8 cellular contexts compared by ENCODE assay signal in genomic region chr16:78503501-78504110, GRCh38.
DNase-seq lines count a peak whose midpoint lies in the region; ATAC-seq lines count a peak whose summit lies in the region.

No MANE protein-coding gene starts in this region.

- peaks cover 0 to 1% of the 10 kb centered on the region in 2 donors for H3K4me1 Mint-ChIP-seq in stimulated activated naive B cell treated with anti-CD40 and anti-IgM and Interleukin-4, amounts not matched to agents 10 μg/mL and 1 μg/mL and 100 μg/mL, for 72 hours

- H3K27me3 Mint-ChIP-seq in stimulated activated naive B cell treated with anti-CD40 and anti-IgM and Interleukin-4, amounts not matched to agents 10 μg/mL and 1 μg/mL and 100 μg/mL, for 72 hours, result no peaks in the 10 kb centered on the region

- DNase-seq in DMS53 treated with DMSO at 0.1 percent for 48 hours (lab: John Stamatoyannopoulos, UW; ENCODE audit: unreplicated experiment), result peak; percentile 29
- peak; percentile 15 for DNase-seq in HK-2 (ENCODE audit: unreplicated experiment)
- peak; percentile 39 for DNase-seq in SHP77 treated with DMSO at 0.1 percent for 48 hours (lab: John Stamatoyannopoulos, UW)
- DNase-seq in brain pericyte (ENCODE audit: low read depth, low spot score), result peak; percentile 5
- DNase-seq in kidney tubule cell (ENCODE audit: low spot score), result peak; percentile 59
- DNase-seq in stimulated activated naive B cell treated with anti-CD40 and anti-IgM and Interleukin-4, amounts not matched to agents 10 μg/mL and 1 μg/mL and 100 μg/mL, for 72 hours, result peak; percentile 13
- no peak for DNase-seq in HCEC 1CT

- H3K9me3 Mint-ChIP-seq in stimulated activated naive B cell treated with anti-CD40 and anti-IgM and Interleukin-4, amounts not matched to agents 10 μg/mL and 1 μg/mL and 100 μg/mL, for 72 hours, result no peaks in the 10 kb centered on the region

- no peak overlapping the region for H3K4me3 Mint-ChIP-seq in stimulated activated naive B cell treated with anti-CD40 and anti-IgM and Interleukin-4, amounts not matched to agents 10 μg/mL and 1 μg/mL and 100 μg/mL, for 72 hours

- H3K36me3 Mint-ChIP-seq in stimulated activated naive B cell treated with anti-CD40 and anti-IgM and Interleukin-4, amounts not matched to agents 10 μg/mL and 1 μg/mL and 100 μg/mL, for 72 hours, result no peaks in the 10 kb centered on the region

- no peak overlapping the region for H3K27ac Mint-ChIP-seq in stimulated activated naive B cell treated with anti-CD40 and anti-IgM and Interleukin-4, amounts not matched to agents 10 μg/mL and 1 μg/mL and 100 μg/mL, for 72 hours

- ATAC-seq in stimulated activated naive B cell treated with anti-CD40 and anti-IgM and Interleukin-4, amounts not matched to agents 10 μg/mL and 1 μg/mL and 100 μg/mL, for 72 hours (replicated peaks), result no peak
- ATAC-seq in GM19324 (IDR thresholded peaks at IDR 0.05; ENCODE audit: low FRiP score, unreplicated experiment), result no peak
